ENCODE assay signal across 5 cellular contexts in genomic region chr12:14308516-14308915, GRCh38.
"Had no signal": no experiment of that assay in that cellular context is flagged by ENCODE, and none has a peak within 500 bp of the region (broad histone marks: within the 10 kb centered on the region; RNA-seq: fewer than 3 reads in every experiment).

No MANE protein-coding gene starts in this region.

- H3K4me2 ChIP-seq: GM23338 had no signal

- H2AFZ ChIP-seq: GM23338 had no signal

- H3K4me3 ChIP-seq: GM23338, K562 had no signal

- DNase-seq: H9, HCEC 1CT, IMR-90 had no signal

- ATAC-seq: GM23338, K562 had no signal
